In the genomic region with DNA sequence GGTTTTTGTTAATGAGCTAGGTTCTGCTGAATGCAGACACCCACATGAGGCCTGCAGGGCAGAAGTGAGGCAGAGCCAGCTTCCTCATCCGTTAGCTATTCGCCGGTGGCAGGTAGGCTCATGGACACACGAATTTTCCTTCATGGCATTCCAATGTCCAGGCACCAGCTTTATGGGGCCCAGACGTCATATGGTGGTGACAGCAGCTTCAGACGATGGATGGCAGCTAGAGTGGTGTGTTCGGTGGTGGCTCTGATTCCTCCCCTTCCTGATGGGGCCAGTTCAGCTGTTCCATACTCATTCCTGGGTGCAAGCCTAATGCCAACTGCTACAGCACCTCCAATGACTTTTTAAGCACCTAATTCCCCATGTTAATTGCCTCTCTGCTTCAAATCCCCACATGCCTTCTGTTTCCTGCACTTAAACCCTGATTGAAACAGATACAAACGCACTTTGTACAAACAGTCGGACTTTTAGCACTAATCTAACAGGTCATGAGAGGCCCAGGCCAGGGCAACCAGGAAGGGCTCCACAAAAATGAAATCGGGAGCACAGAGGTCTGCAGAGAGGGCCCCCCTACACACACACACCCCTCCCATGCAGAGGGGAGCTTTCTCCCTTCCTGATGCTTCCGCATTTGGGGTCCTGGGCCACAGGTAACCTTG, we compare ENCODE assay signal across 13 cellular contexts. TPM values are rescaled to one million over a fixed set of nuclear protein-coding genes. Genes with fewer than 3 reads are reported as not detected.
A peak's percentile ranks its signal among the peaks of the same experiment; 100 is the strongest.
DNase-seq lines count a peak whose midpoint lies in the region; ATAC-seq and TF ChIP-seq lines count a peak whose summit lies in the region.
"Had no signal": no experiment of that assay in that cellular context is flagged by ENCODE, and none has a peak within 500 bp of the region (broad histone marks: within the 10 kb centered on the region; RNA-seq: fewer than 3 reads in every experiment).

No MANE protein-coding gene starts in this region.

- H3K4me3 ChIP-seq in ACC112 (ENCODE audit: low read depth, low read length) = no peak overlapping the region
- H3K4me3 ChIP-seq in fibroblast of lung (replicated peaks in 1 of 4; ENCODE audit: control extremely low read depth in 1 of 4, insufficient read depth in 1 of 4, low read depth in 3 of 4, low read length in 4 of 4) = no peak overlapping the region

- TF ChIP-seq CTCF in fibroblast of lung (conservative IDR thresholded peaks at IDR 0.05 in 1 of 2, IDR thresholded peaks at IDR 0.05 in 1 of 2; ENCODE audit: low read depth in 1 of 2, low read length in 2 of 2) = no peak

- H3K79me2 ChIP-seq in ACC112 (ENCODE audit: control insufficient read depth, insufficient read depth, low read length, unreplicated experiment) (no peaks in the 10 kb centered on the region), fibroblast of lung (ENCODE audit: control insufficient read depth, insufficient read depth, low read length) (no peaks in the 10 kb centered on the region)

- peak overlapping the region; percentile 1 for H3K4me2 ChIP-seq in fibroblast of lung (ENCODE audit: extremely low read depth, insufficient read depth, low read length)

- no peaks in the 10 kb centered on the region for H3K9me3 ChIP-seq in fibroblast of lung (ENCODE audit: control insufficient read depth, insufficient read depth, low read depth, low read length)

- DNase-seq in fibroblast of lung (ENCODE audit: low read depth in 2 of 2) (no peak), DMS153 treated with DMSO at 0.1 percent for 48 hours (lab: John Stamatoyannopoulos, UW; ENCODE audit: unreplicated experiment) (no peak), T1000 (lab: John Stamatoyannopoulos, UW) (no peak)
- DNase-seq: activated CD4-positive, CD25-positive, alpha-beta regulatory T cell; left ventricle myocardium superior; NCI-H526 had no signal

- H3K4me1 ChIP-seq in ACC112 (ENCODE audit: control insufficient read depth, insufficient read depth, low read length, unreplicated experiment) = peaks cover 39% of the 10 kb centered on the region
- H3K4me1 ChIP-seq in fibroblast of lung (ENCODE audit: control insufficient read depth, extremely low read depth, insufficient read depth, low read length) = peaks cover 29% of the 10 kb centered on the region

- ATAC-seq in GM19395 (IDR thresholded peaks at IDR 0.05; ENCODE audit: unreplicated experiment) = peak; percentile 22
- peak; percentile 39 for ATAC-seq in SK-N-SH treated with all-trans-retinoic acid at 6 μM for 48 hours
- no peak for ATAC-seq in HG03159 (IDR thresholded peaks at IDR 0.05; ENCODE audit: unreplicated experiment)
- no peak for ATAC-seq in GM19452 (IDR thresholded peaks at IDR 0.05; ENCODE audit: unreplicated experiment)

- H3K27ac ChIP-seq in ACC112 (ENCODE audit: low read depth, low read length) (peak overlapping the region; percentile 92), fibroblast of lung (ENCODE audit: insufficient read depth, low read length) (peak overlapping the region; percentile 74)

- H3K27me3 ChIP-seq in ACC112 (ENCODE audit: insufficient read depth, low read length) = no peaks in the 10 kb centered on the region
- no peaks in the 10 kb centered on the region for H3K27me3 ChIP-seq in fibroblast of lung (ENCODE audit: control insufficient read depth, insufficient read depth, low read length)

- no peaks in the 10 kb centered on the region for H3K36me3 ChIP-seq in ACC112 (ENCODE audit: insufficient read depth, low read length)
- no peaks in the 10 kb centered on the region for H3K36me3 ChIP-seq in fibroblast of lung (ENCODE audit: control insufficient read depth, insufficient read depth, low read length)

- H2AFZ ChIP-seq in ACC112 (ENCODE audit: low read length, unreplicated experiment) (peak overlapping the region; percentile 54), fibroblast of lung (ENCODE audit: low read length) (no peak overlapping the region)

- no peak overlapping the region for H3K9ac ChIP-seq in fibroblast of lung (ENCODE audit: insufficient read depth, low read length)

- no peaks in the 10 kb centered on the region for H4K20me1 ChIP-seq in fibroblast of lung (ENCODE audit: control insufficient read depth, extremely low read depth, insufficient read depth, low read length)

TF ChIP-seq in SK-N-SH treated with all-trans-retinoic acid at 6 μM for 48 hours, 23 proteins besides CTCF, POLR2A, EP300 and RAD21:
- TF ChIP-seq ESRRG (CRISPR knock-in tag; IDR thresholded peaks at IDR 0.05) = no peak
- TF ChIP-seq, protein P1, sequence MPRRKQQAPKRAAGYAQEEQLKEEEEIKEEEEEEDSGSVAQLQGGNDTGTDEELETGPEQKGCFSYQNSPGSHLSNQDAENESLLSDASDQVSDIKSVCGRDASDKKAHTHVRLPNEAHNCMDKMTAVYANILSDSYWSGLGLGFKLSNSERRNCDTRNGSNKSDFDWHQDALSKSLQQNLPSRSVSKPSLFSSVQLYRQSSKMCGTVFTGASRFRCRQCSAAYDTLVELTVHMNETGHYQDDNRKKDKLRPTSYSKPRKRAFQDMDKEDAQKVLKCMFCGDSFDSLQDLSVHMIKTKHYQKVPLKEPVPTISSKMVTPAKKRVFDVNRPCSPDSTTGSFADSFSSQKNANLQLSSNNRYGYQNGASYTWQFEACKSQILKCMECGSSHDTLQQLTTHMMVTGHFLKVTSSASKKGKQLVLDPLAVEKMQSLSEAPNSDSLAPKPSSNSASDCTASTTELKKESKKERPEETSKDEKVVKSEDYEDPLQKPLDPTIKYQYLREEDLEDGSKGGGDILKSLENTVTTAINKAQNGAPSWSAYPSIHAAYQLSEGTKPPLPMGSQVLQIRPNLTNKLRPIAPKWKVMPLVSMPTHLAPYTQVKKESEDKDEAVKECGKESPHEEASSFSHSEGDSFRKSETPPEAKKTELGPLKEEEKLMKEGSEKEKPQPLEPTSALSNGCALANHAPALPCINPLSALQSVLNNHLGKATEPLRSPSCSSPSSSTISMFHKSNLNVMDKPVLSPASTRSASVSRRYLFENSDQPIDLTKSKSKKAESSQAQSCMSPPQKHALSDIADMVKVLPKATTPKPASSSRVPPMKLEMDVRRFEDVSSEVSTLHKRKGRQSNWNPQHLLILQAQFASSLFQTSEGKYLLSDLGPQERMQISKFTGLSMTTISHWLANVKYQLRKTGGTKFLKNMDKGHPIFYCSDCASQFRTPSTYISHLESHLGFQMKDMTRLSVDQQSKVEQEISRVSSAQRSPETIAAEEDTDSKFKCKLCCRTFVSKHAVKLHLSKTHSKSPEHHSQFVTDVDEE (CRISPR knock-in tag; IDR thresholded peaks at IDR 0.05) = no peak
- no peak for TF ChIP-seq TOX (CRISPR knock-in tag; IDR thresholded peaks at IDR 0.05; ENCODE audit: borderline replicate concordance)
- TF ChIP-seq CSRNP3 (CRISPR knock-in tag; IDR thresholded peaks at IDR 0.05) = no peak
- TF ChIP-seq GLIS3 (CRISPR knock-in tag; IDR thresholded peaks at IDR 0.05) = no peak
- no peak for TF ChIP-seq ZNF70 (CRISPR knock-in tag; IDR thresholded peaks at IDR 0.05)
- no peak for TF ChIP-seq BACH2 (CRISPR knock-in tag; IDR thresholded peaks at IDR 0.05; ENCODE audit: borderline replicate concordance)
- no peak for TF ChIP-seq ZNF565 (CRISPR knock-in tag; conservative IDR thresholded peaks at IDR 0.05; ENCODE audit: low read depth)
- TF ChIP-seq ISL1 (CRISPR knock-in tag; IDR thresholded peaks at IDR 0.05) = no peak
- TF ChIP-seq ZNF8 (CRISPR knock-in tag; IDR thresholded peaks at IDR 0.05) = no peak
- no peak for TF ChIP-seq OSR1 (CRISPR knock-in tag; IDR thresholded peaks at IDR 0.05)
- TF ChIP-seq ZFP3 (CRISPR knock-in tag; IDR thresholded peaks at IDR 0.05) = no peak
- TF ChIP-seq ZFP30 (CRISPR knock-in tag; IDR thresholded peaks at IDR 0.05) = no peak
- no peak for TF ChIP-seq ZC3H10 (CRISPR knock-in tag; IDR thresholded peaks at IDR 0.05)
- TF ChIP-seq TCF4 (CRISPR knock-in tag; IDR thresholded peaks at IDR 0.05; ENCODE audit: borderline replicate concordance) = no peak

RNA-seq across cellular contexts. Expression of gene MLN, which starts 35.7 kb away (rescaled TPM):
- total RNA-seq in fibroblast of lung = not detected in 2 replicates
- not detected in 2 replicates for polyA plus RNA-seq in fibroblast of lung
- not detected in 2 replicates for polyA plus RNA-seq in fibroblast of lung (2012)
- not detected in 2 replicates for polyA minus RNA-seq in fibroblast of lung (ENCODE audit: low replicate concordance)
- total RNA-seq: left ventricle myocardium superior, right cardiac atrium had no signal
- polyA plus RNA-seq: IgD-negative memory B cell, right cardiac atrium had no signal

RNA-seq across cellular contexts. Expression of gene LEMD2, which starts 50.6 kb away (rescaled TPM):
- 51.9 and 61.9 TPM in 2 replicates for total RNA-seq in fibroblast of lung
- 23.6 and 25.7 TPM in 2 replicates for polyA plus RNA-seq in fibroblast of lung
- polyA plus RNA-seq in fibroblast of lung (2012) = 30.3 and 32.5 TPM in 2 replicates
- polyA minus RNA-seq in fibroblast of lung (ENCODE audit: low replicate concordance) = 61.3 and 93.7 TPM in 2 replicates

Comparison
In these comparisons a context has a peak if more than half of its experiments do, and no peak if none do; other contexts are left out.
1. ATAC-seq: peak in GM19395 (single experiment) and SK-N-SH treated with all-trans-retinoic acid at 6 μM for 48 hours (single experiment); none in HG03159 (single experiment) and GM19452 (single experiment).